9 cellular contexts compared by ENCODE assay signal in genomic region chr6:27091661-27092315, GRCh38.
DNase-seq lines count a peak whose midpoint lies in the region; ATAC-seq and TF ChIP-seq lines count a peak whose summit lies in the region.
"Had no signal": no experiment of that assay in that cellular context is flagged by ENCODE, and none has a peak within 500 bp of the region (broad histone marks: within the 10 kb centered on the region; RNA-seq: fewer than 3 reads in every experiment).

No MANE protein-coding gene starts in this region.

- H3K9me3 ChIP-seq in ectodermal cell (ENCODE audit: control insufficient read depth, low read length) (no peaks in the 10 kb centered on the region), neuronal stem cell (replicated peaks in 1 of 2; ENCODE audit: control insufficient read depth in 2 of 2, insufficient read depth in 1 of 2, low read depth in 1 of 2, low read length in 2 of 2) (no peaks in the 10 kb centered on the region), vagina (no peaks in the 10 kb centered on the region)
- H3K9me3 ChIP-seq: neutrophil had no signal

- H3K4ac ChIP-seq in neuronal stem cell (ENCODE audit: low read length), result no peak overlapping the region

- TF ChIP-seq CTCF in GM10266 (IDR thresholded peaks at IDR 0.05; ENCODE audit: control insufficient read depth, insufficient read depth, low read depth, missing control alignments) (no peak), vagina (IDR thresholded peaks at IDR 0.05) (no peak)

- no peak overlapping the region for H4K8ac ChIP-seq in neuronal stem cell (ENCODE audit: low read depth, low read length)

- no peak overlapping the region for H3K14ac ChIP-seq in neuronal stem cell (ENCODE audit: low read length)

- H4K91ac ChIP-seq in neuronal stem cell (ENCODE audit: low read depth, low read length, poor library complexity), result no peak overlapping the region

- intact Hi-C loops in vagina (cut with DNase I), result no loop called here

- H2BK12ac ChIP-seq in neuronal stem cell (ENCODE audit: low read length), result no peak overlapping the region

- H3K4me2 ChIP-seq in neuronal stem cell (ENCODE audit: insufficient read depth, low read length, poor library complexity, severe bottlenecking), result peak overlapping the region; percentile 51

- H2AFZ ChIP-seq in neuronal stem cell (ENCODE audit: low read length), result peak overlapping the region; percentile 66

- H2BK120ac ChIP-seq in neuronal stem cell (ENCODE audit: low read depth, low read length), result no peak overlapping the region

- no peak overlapping the region for H2AK5ac ChIP-seq in neuronal stem cell (ENCODE audit: low read depth, low read length)

- H3K4me1 ChIP-seq in ectodermal cell (ENCODE audit: control insufficient read depth, insufficient read depth, low read length), result no peaks in the 10 kb centered on the region
- H3K4me1 ChIP-seq in neuronal stem cell (ENCODE audit: control insufficient read depth in 2 of 2, insufficient read depth in 1 of 2, low read depth in 1 of 2, low read length in 2 of 2), result peaks cover 0 to 1% of the 10 kb centered on the region in 2 donors
- peaks cover 4% of the 10 kb centered on the region for H3K4me1 ChIP-seq in vagina

- WGBS in ectodermal cell, 2 experiments, result 2 to 5% methylated on average over 24 to 27 of the region's 27 CpGs
- no CpG with 5 or more reads among the region's 27 CpGs for WGBS in neuronal stem cell (ENCODE audit: extremely low coverage in 2 of 2, insufficient read length in 2 of 2, insufficient replicate concordance in 1 of 2), 2 donors

- peaks cover 55% of the 10 kb centered on the region for H3K27me3 ChIP-seq in ectodermal cell (ENCODE audit: control insufficient read depth, insufficient read depth, low read length, poor library complexity, severe bottlenecking)
- H3K27me3 ChIP-seq in neuronal stem cell (ENCODE audit: control insufficient read depth in 3 of 3, insufficient read depth in 3 of 3, low read depth in 1 of 3, low read length in 3 of 3), result peaks cover 0 to 51% (median 11%) of the 10 kb centered on the region in 3 experiments
- H3K27me3 ChIP-seq in vagina, result no peaks in the 10 kb centered on the region

- ATAC-seq in SK-N-SH treated with all-trans-retinoic acid at 6 μM for 48 hours, result peak; percentile 99
- no peak for ATAC-seq in GM19023 (IDR thresholded peaks at IDR 0.05; ENCODE audit: unreplicated experiment)

- peak overlapping the region; percentile 30 for H3K18ac ChIP-seq in neuronal stem cell (ENCODE audit: low read length)

- no peak for TF ChIP-seq POLR2A in vagina (IDR thresholded peaks at IDR 0.05)

- peak overlapping the region; percentile 68 for H3K9ac ChIP-seq in neuronal stem cell (ENCODE audit: low read depth, low read length, poor library complexity)

- no peak overlapping the region for H2BK5ac ChIP-seq in neuronal stem cell (ENCODE audit: low read length)

- no peaks in the 10 kb centered on the region for H3K79me1 ChIP-seq in neuronal stem cell (ENCODE audit: low read depth, low read length)

- H3K27ac ChIP-seq in ectodermal cell (ENCODE audit: insufficient read depth, low read depth, low read length, poor library complexity, severe bottlenecking) (no peak overlapping the region), neuronal stem cell (replicated peaks; ENCODE audit: low read length) (no peak overlapping the region), vagina (no peak overlapping the region)
- H3K27ac ChIP-seq: neutrophil had no signal

- H3K23ac ChIP-seq in neuronal stem cell (ENCODE audit: low read depth, low read length, poor library complexity), result no peak overlapping the region

- no peak overlapping the region for H2BK15ac ChIP-seq in neuronal stem cell (ENCODE audit: low read length)

- no peaks in the 10 kb centered on the region for H3K36me3 ChIP-seq in ectodermal cell (ENCODE audit: control insufficient read depth, insufficient read depth, low read length)
- H3K36me3 ChIP-seq in neuronal stem cell (replicated peaks in 1 of 2; ENCODE audit: control insufficient read depth in 2 of 2, insufficient read depth in 2 of 2, low read length in 2 of 2), result no peaks in the 10 kb centered on the region
- no peaks in the 10 kb centered on the region for H3K36me3 ChIP-seq in vagina
- H3K36me3 ChIP-seq: neutrophil had no signal

- peak; percentile 33 for DNase-seq in 8988T
- DNase-seq in GM10266 (ENCODE audit: extremely low spot score), result peak; percentile 42
- DNase-seq in HUDEP-2 (lab: John Stamatoyannopoulos, UW; ENCODE audit: unreplicated experiment in 76 of 76), result peak in 72 of 76 experiments; percentile 45 to 94 (median 75)
- DNase-seq in neuronal stem cell (ENCODE audit: low spot score), result peak; percentile 37
- DNase-seq in vagina (ENCODE audit: extremely low spot score in 2 of 2), result no peak

- H3K4me3 ChIP-seq in ectodermal cell (ENCODE audit: insufficient read depth, low read depth, low read length), result peak overlapping the region; percentile 64
- peak overlapping the region; percentile 49 to 82 for H3K4me3 ChIP-seq in neuronal stem cell (ENCODE audit: low read length in 2 of 2)
- H3K4me3 ChIP-seq in vagina, result no peak overlapping the region

TF ChIP-seq in SK-N-SH treated with all-trans-retinoic acid at 6 μM for 48 hours, 23 proteins besides CTCF, POLR2A, EP300 and RAD21:
- TF ChIP-seq POU6F1 (CRISPR knock-in tag; IDR thresholded peaks at IDR 0.05; ENCODE audit: borderline replicate concordance, low read depth), result no peak
- TF ChIP-seq ZFP30 (CRISPR knock-in tag; IDR thresholded peaks at IDR 0.05), result no peak
- TF ChIP-seq SNAI2 (CRISPR knock-in tag; IDR thresholded peaks at IDR 0.05), result no peak
- TF ChIP-seq CSRNP3 (CRISPR knock-in tag; IDR thresholded peaks at IDR 0.05), result 0 out of 2 replicates have a peak, but pooled peaks have one; percentile 44
- TF ChIP-seq ESRRG (CRISPR knock-in tag; IDR thresholded peaks at IDR 0.05), result peak; percentile 65; the same call in 1 of the 2 replicates
- no peak for TF ChIP-seq ZNF70 (CRISPR knock-in tag; IDR thresholded peaks at IDR 0.05)
- TF ChIP-seq GLIS3 (CRISPR knock-in tag; IDR thresholded peaks at IDR 0.05), result 0 out of 2 replicates have a peak, but pooled peaks have one; percentile 69
- TF ChIP-seq CREB5 (CRISPR knock-in tag; IDR thresholded peaks at IDR 0.05; ENCODE audit: low read depth), result peak; percentile 34; the same call in 1 of the 2 replicates
- no peak for TF ChIP-seq ISL1 (CRISPR knock-in tag; IDR thresholded peaks at IDR 0.05)
- TF ChIP-seq ARNTL (CRISPR knock-in tag; IDR thresholded peaks at IDR 0.05; ENCODE audit: borderline replicate concordance, low read depth), result no peak

Comparison
In these comparisons a context has a peak if more than half of its experiments do, and no peak if none do; other contexts are left out.
1. DNase-seq: peak in 8988T (single experiment), GM10266 (single experiment), HUDEP-2 (72 of 76) and neuronal stem cell (single experiment); none in vagina (0 of 2).
2. H3K4me3 ChIP-seq: peak in ectodermal cell (single experiment) and neuronal stem cell (2 of 2); none in vagina (0 of 2).